ENCODE assay signal across 2 cellular contexts in the genomic region with DNA sequence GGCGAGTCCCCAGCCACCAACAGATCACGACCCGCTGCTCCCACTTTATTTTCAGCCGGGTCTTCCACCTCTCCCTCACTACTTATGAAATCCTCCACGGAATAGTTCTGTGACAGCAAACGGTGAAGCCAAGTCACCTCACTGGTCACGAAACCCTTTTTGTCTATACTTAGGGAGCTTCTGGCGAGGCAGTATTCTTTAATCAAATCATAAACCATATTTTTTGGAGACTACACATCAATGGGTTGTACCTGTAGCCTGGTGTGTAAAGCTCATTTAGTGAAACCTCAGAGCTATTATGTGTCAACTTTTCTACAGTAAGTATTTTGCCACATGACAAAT.
TF ChIP-seq lines count a peak whose summit lies in the region.

No MANE protein-coding gene starts in this region.

TF ChIP-seq in SK-N-SH, 30 proteins besides CTCF, POLR2A, EP300 and RAD21:
- no peak for TF ChIP-seq TCF12 (IDR thresholded peaks at IDR 0.05)
- TF ChIP-seq, protein P1, sequence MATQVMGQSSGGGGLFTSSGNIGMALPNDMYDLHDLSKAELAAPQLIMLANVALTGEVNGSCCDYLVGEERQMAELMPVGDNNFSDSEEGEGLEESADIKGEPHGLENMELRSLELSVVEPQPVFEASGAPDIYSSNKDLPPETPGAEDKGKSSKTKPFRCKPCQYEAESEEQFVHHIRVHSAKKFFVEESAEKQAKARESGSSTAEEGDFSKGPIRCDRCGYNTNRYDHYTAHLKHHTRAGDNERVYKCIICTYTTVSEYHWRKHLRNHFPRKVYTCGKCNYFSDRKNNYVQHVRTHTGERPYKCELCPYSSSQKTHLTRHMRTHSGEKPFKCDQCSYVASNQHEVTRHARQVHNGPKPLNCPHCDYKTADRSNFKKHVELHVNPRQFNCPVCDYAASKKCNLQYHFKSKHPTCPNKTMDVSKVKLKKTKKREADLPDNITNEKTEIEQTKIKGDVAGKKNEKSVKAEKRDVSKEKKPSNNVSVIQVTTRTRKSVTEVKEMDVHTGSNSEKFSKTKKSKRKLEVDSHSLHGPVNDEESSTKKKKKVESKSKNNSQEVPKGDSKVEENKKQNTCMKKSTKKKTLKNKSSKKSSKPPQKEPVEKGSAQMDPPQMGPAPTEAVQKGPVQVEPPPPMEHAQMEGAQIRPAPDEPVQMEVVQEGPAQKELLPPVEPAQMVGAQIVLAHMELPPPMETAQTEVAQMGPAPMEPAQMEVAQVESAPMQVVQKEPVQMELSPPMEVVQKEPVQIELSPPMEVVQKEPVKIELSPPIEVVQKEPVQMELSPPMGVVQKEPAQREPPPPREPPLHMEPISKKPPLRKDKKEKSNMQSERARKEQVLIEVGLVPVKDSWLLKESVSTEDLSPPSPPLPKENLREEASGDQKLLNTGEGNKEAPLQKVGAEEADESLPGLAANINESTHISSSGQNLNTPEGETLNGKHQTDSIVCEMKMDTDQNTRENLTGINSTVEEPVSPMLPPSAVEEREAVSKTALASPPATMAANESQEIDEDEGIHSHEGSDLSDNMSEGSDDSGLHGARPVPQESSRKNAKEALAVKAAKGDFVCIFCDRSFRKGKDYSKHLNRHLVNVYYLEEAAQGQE (IDR thresholded peaks at IDR 0.05; ENCODE audit: low read depth, low read length), result no peak
- TF ChIP-seq MEF2A (IDR thresholded peaks at IDR 0.05; ENCODE audit: borderline replicate concordance, low read depth), result no peak
- TF ChIP-seq RXRA (IDR thresholded peaks at IDR 0.05; ENCODE audit: borderline replicate concordance, low read depth), result no peak
- no peak for TF ChIP-seq YY1 (IDR thresholded peaks at IDR 0.05; ENCODE audit: low read depth)
- TF ChIP-seq ELF1 (IDR thresholded peaks at IDR 0.05), result no peak
- no peak for TF ChIP-seq IRF3 (IDR thresholded peaks at IDR 0.05; ENCODE audit: low read depth, low read length)
- TF ChIP-seq PBX3 (IDR thresholded peaks at IDR 0.05), result no peak
- TF ChIP-seq FOSL2 (IDR thresholded peaks at IDR 0.05; ENCODE audit: borderline replicate concordance, low read depth), result no peak
TF ChIP-seq in SK-N-SH: peak in this region for 0.

TF ChIP-seq in SK-N-SH treated with all-trans-retinoic acid at 6 μM for 48 hours, 23 proteins besides CTCF, POLR2A, EP300 and RAD21:
- no peak for TF ChIP-seq RARB (CRISPR knock-in tag; IDR thresholded peaks at IDR 0.05)
- no peak for TF ChIP-seq ZNF8 (CRISPR knock-in tag; IDR thresholded peaks at IDR 0.05)
- no peak for TF ChIP-seq ARNTL (CRISPR knock-in tag; IDR thresholded peaks at IDR 0.05; ENCODE audit: borderline replicate concordance, low read depth)
- TF ChIP-seq TOX (CRISPR knock-in tag; IDR thresholded peaks at IDR 0.05; ENCODE audit: borderline replicate concordance), result no peak
- no peak for TF ChIP-seq TSHZ2 (CRISPR knock-in tag; IDR thresholded peaks at IDR 0.05)
- no peak for TF ChIP-seq ZC3H10 (CRISPR knock-in tag; IDR thresholded peaks at IDR 0.05)
- TF ChIP-seq ZFP30 (CRISPR knock-in tag; IDR thresholded peaks at IDR 0.05), result no peak
- TF ChIP-seq, protein P2, sequence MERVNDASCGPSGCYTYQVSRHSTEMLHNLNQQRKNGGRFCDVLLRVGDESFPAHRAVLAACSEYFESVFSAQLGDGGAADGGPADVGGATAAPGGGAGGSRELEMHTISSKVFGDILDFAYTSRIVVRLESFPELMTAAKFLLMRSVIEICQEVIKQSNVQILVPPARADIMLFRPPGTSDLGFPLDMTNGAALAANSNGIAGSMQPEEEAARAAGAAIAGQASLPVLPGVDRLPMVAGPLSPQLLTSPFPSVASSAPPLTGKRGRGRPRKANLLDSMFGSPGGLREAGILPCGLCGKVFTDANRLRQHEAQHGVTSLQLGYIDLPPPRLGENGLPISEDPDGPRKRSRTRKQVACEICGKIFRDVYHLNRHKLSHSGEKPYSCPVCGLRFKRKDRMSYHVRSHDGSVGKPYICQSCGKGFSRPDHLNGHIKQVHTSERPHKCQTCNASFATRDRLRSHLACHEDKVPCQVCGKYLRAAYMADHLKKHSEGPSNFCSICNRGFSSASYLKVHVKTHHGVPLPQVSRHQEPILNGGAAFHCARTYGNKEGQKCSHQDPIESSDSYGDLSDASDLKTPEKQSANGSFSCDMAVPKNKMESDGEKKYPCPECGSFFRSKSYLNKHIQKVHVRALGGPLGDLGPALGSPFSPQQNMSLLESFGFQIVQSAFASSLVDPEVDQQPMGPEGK (CRISPR knock-in tag; IDR thresholded peaks at IDR 0.05; ENCODE audit: borderline replicate concordance), result no peak
- no peak for TF ChIP-seq ZNF70 (CRISPR knock-in tag; IDR thresholded peaks at IDR 0.05)
- no peak for TF ChIP-seq ZNF565 (CRISPR knock-in tag; conservative IDR thresholded peaks at IDR 0.05; ENCODE audit: low read depth)
- TF ChIP-seq, protein P3, sequence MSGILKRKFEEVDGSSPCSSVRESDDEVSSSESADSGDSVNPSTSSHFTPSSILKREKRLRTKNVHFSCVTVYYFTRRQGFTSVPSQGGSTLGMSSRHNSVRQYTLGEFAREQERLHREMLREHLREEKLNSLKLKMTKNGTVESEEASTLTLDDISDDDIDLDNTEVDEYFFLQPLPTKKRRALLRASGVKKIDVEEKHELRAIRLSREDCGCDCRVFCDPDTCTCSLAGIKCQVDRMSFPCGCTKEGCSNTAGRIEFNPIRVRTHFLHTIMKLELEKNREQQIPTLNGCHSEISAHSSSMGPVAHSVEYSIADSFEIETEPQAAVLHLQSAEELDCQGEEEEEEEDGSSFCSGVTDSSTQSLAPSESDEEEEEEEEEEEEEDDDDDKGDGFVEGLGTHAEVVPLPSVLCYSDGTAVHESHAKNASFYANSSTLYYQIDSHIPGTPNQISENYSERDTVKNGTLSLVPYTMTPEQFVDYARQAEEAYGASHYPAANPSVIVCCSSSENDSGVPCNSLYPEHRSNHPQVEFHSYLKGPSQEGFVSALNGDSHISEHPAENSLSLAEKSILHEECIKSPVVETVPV (CRISPR knock-in tag; IDR thresholded peaks at IDR 0.05), result no peak
- TF ChIP-seq SNAI2 (CRISPR knock-in tag; IDR thresholded peaks at IDR 0.05), result no peak
- TF ChIP-seq, protein P4, sequence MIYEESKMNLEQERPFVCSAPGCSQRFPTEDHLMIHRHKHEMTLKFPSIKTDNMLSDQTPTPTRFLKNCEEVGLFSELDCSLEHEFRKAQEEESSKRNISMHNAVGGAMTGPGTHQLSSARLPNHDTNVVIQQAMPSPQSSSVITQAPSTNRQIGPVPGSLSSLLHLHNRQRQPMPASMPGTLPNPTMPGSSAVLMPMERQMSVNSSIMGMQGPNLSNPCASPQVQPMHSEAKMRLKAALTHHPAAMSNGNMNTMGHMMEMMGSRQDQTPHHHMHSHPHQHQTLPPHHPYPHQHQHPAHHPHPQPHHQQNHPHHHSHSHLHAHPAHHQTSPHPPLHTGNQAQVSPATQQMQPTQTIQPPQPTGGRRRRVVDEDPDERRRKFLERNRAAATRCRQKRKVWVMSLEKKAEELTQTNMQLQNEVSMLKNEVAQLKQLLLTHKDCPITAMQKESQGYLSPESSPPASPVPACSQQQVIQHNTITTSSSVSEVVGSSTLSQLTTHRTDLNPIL (CRISPR knock-in tag; IDR thresholded peaks at IDR 0.05; ENCODE audit: low read depth), result no peak
- TF ChIP-seq TCF4 (CRISPR knock-in tag; IDR thresholded peaks at IDR 0.05; ENCODE audit: borderline replicate concordance), result no peak
- TF ChIP-seq POU6F1 (CRISPR knock-in tag; IDR thresholded peaks at IDR 0.05; ENCODE audit: borderline replicate concordance, low read depth), result no peak
- TF ChIP-seq BACH2 (CRISPR knock-in tag; IDR thresholded peaks at IDR 0.05; ENCODE audit: borderline replicate concordance), result no peak
TF ChIP-seq in SK-N-SH treated with all-trans-retinoic acid at 6 μM for 48 hours: peak in this region for 0.
